Comparison of ENCODE assay signal across 1 cellular context in genomic region chr2:100997509-100998234, GRCh38.
TF ChIP-seq lines count a peak whose summit lies in the region.

No MANE protein-coding gene starts in this region.

TF ChIP-seq in K562, 482 proteins besides CTCF, POLR2A, EP300 and RAD21 (continued from another document):
- no peak for TF ChIP-seq HBP1 (CRISPR knock-in tag; IDR thresholded peaks at IDR 0.05)
- TF ChIP-seq MAFF (IDR thresholded peaks at IDR 0.05; ENCODE audit: low read length) = peak; percentile 45; the same call in 1 of the 2 replicates
- TF ChIP-seq BRD4 (IDR thresholded peaks at IDR 0.05) = no peak
- TF ChIP-seq SMAD4 (CRISPR knock-in tag; conservative IDR thresholded peaks at IDR 0.05) = no peak
- no peak for TF ChIP-seq SMAD2 (IDR thresholded peaks at IDR 0.05; ENCODE audit: low read depth, low read length)
- no peak for TF ChIP-seq ETV1 (tag; conservative IDR thresholded peaks at IDR 0.05; ENCODE audit: low read depth)
- 0 out of 2 replicates have a peak, but pooled peaks have one; percentile 13 for TF ChIP-seq MAFG (tag; conservative IDR thresholded peaks at IDR 0.05)
